2 cellular contexts compared by ENCODE assay signal in genomic region chr5:90642706-90643229, GRCh38.
TF ChIP-seq lines count a peak whose summit lies in the region.

No MANE protein-coding gene starts in this region.

TF ChIP-seq in GM23338, 12 proteins besides CTCF, POLR2A, EP300 and RAD21 (continued from another document):
- no peak for TF ChIP-seq ZNF462 (CRISPR knock-in tag; IDR thresholded peaks at IDR 0.05)
- no peak for TF ChIP-seq ETS1 (IDR thresholded peaks at IDR 0.05)
- TF ChIP-seq EZH2phosphoT487 (IDR thresholded peaks at IDR 0.05; ENCODE audit: unreplicated experiment): no peak
- TF ChIP-seq STAT1 (IDR thresholded peaks at IDR 0.05; ENCODE audit: unreplicated experiment): no peak
- TF ChIP-seq CREB1 (CRISPR knock-in tag; IDR thresholded peaks at IDR 0.05; ENCODE audit: low read depth): no peak

TF ChIP-seq in WTC11, 78 proteins besides CTCF, POLR2A, EP300 and RAD21 (continued from another document):
- TF ChIP-seq ZNF532 (CRISPR knock-in tag; IDR thresholded peaks at IDR 0.05; ENCODE audit: borderline replicate concordance) (no peak), IRF1 (CRISPR knock-in tag; IDR thresholded peaks at IDR 0.05) (no peak), HMGXB4 (CRISPR knock-in tag; IDR thresholded peaks at IDR 0.05) (no peak), CDX4 (CRISPR knock-in tag; IDR thresholded peaks at IDR 0.05; ENCODE audit: borderline replicate concordance) (no peak), AR (CRISPR knock-in tag; IDR thresholded peaks at IDR 0.05) (no peak), PRRX2 (CRISPR knock-in tag; IDR thresholded peaks at IDR 0.05) (no peak), ZNF138 (CRISPR knock-in tag; conservative IDR thresholded peaks at IDR 0.05) (no peak), MXD4 (CRISPR knock-in tag; IDR thresholded peaks at IDR 0.05; ENCODE audit: borderline replicate concordance) (no peak), SMAD4 (CRISPR knock-in tag; IDR thresholded peaks at IDR 0.05) (no peak), GTF2I (CRISPR knock-in tag; conservative IDR thresholded peaks at IDR 0.05) (no peak), ZNF512 (CRISPR knock-in tag; IDR thresholded peaks at IDR 0.05; ENCODE audit: borderline replicate concordance) (no peak), PREB (CRISPR knock-in tag; IDR thresholded peaks at IDR 0.05; ENCODE audit: borderline replicate concordance) (no peak), ZMAT4 (CRISPR knock-in tag; IDR thresholded peaks at IDR 0.05) (no peak), ZNF671 (CRISPR knock-in tag; IDR thresholded peaks at IDR 0.05) (no peak), ATF1 (CRISPR knock-in tag; IDR thresholded peaks at IDR 0.05) (no peak)
TF ChIP-seq in WTC11: peak in this region for 0.
